Comparison of ENCODE assay signal across 8 cellular contexts in the genomic region with DNA sequence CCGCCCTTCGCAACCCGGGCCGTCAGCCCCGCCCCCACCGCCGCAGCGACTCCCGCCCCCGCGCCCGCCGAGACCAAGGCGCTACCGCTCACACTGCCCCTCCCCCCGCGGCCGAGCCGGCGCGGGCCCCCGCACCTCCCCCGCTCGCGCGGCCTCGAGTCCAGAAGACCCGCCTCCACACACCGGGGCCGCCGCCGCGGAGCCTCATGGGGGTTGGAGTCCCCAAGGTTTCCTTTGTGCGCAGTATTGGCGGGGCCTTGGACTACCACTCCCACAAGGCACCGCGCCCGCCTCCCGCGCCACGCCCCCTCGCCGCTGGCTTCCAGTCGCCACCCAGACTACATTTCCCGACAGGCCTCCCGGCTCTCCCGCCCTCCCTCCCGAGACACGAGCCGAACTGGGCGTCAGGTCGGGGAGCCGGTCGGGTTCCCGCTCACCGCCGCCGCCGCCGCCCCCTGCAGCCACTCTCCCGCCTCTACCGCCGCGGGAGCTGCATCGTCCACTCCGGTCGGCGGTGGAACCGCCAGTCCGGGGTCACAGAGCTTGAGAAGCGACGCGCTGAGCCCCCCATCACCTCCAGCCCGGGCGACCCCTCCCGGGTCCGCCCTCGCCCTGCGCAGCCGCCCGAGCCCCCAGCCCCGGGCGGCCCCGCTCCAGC. TPM values are rescaled to one million over a fixed set of nuclear protein-coding genes. Genes with fewer than 3 reads are reported as not detected.
A peak's percentile ranks its signal among the peaks of the same experiment; 100 is the strongest.
DNase-seq lines count a peak whose midpoint lies in the region; ATAC-seq and TF ChIP-seq lines count a peak whose summit lies in the region.

TSS of gene PHF13 (plus strand) at position 371 of the 658 bp plus-strand sequence. CDS start 336 bp downstream, outside the sequence.

- TF ChIP-seq CTCF in GM10266 (IDR thresholded peaks at IDR 0.05; ENCODE audit: control insufficient read depth, insufficient read depth, low read depth, missing control alignments): no peak
- no peak for TF ChIP-seq CTCF in omental fat pad (IDR thresholded peaks at IDR 0.05)

- ATAC-seq in HG02642 (IDR thresholded peaks at IDR 0.05; ENCODE audit: poor library complexity, unreplicated experiment): peak; percentile 91
- ATAC-seq in activated naive CD4-positive, alpha-beta T cell treated with anti-CD3 and anti-CD28 coated beads, Interleukin-2, amount 50 U/mL, for 72 hours: peak; percentile 96 to 97
- peak; percentile 97 for ATAC-seq in omental fat pad (ENCODE audit: low FRiP score)

- DNase-seq in GM10266 (ENCODE audit: extremely low spot score) (peak; percentile 100), NCI-H1105 (lab: John Stamatoyannopoulos, UW) (peak; percentile 99), SKM-1 (lab: John Stamatoyannopoulos, UW; ENCODE audit: unreplicated experiment) (peak; percentile 94), glomerular visceral epithelial cell (ENCODE audit: extremely low spot score) (peak; percentile 99), omental fat pad (ENCODE audit: low spot score) (peak; percentile 96)
- DNase-seq in activated naive CD4-positive, alpha-beta T cell treated with anti-CD3 and anti-CD28 coated beads, Interleukin-2, amount 50 U/mL, for 72 hours (ENCODE audit: low spot score in 2 of 2): peak; percentile 99 to 100

- peaks cover 6 to 9% of the 10 kb centered on the region in 2 donors for H3K36me3 Mint-ChIP-seq in activated naive CD4-positive, alpha-beta T cell treated with anti-CD3 and anti-CD28 coated beads, Interleukin-2, amount 50 U/mL, for 72 hours

- peak within 1 kb of the TSS; percentile 95 for H3K27ac ChIP-seq in temporal lobe (ENCODE audit: low read depth, low read length)

- no peaks in the 10 kb centered on the region for H3K9me3 Mint-ChIP-seq in activated naive CD4-positive, alpha-beta T cell treated with anti-CD3 and anti-CD28 coated beads, Interleukin-2, amount 50 U/mL, for 72 hours

- peak within 1 kb of the TSS; percentile 78 to 90 for H3K27ac Mint-ChIP-seq in activated naive CD4-positive, alpha-beta T cell treated with anti-CD3 and anti-CD28 coated beads, Interleukin-2, amount 50 U/mL, for 72 hours

RNA-seq across cellular contexts. Expression of gene PHF13, which starts in this region (rescaled TPM):
- 10 to 100 TPM; 15.5 to 33.4 TPM for total RNA-seq in activated naive CD4-positive, alpha-beta T cell treated with anti-CD3 and anti-CD28 coated beads, Interleukin-2, amount 50 U/mL, for 72 hours
- total RNA-seq in omental fat pad: 10 to 100 TPM in 3 of 4 donors, 1 to 10 TPM in 1; 8.6 to 15.1 (median 14.7) TPM
- 14.3 TPM for total RNA-seq in temporal lobe

Comparison
In these comparisons a context has a peak if more than half of its experiments do, and no peak if none do; other contexts are left out.
1. Peak in every context shown above with its lines: DNase-seq, ATAC-seq and H3K27ac ChIP-seq.